ENCODE assay signal across 9 cellular contexts in the genomic region with DNA sequence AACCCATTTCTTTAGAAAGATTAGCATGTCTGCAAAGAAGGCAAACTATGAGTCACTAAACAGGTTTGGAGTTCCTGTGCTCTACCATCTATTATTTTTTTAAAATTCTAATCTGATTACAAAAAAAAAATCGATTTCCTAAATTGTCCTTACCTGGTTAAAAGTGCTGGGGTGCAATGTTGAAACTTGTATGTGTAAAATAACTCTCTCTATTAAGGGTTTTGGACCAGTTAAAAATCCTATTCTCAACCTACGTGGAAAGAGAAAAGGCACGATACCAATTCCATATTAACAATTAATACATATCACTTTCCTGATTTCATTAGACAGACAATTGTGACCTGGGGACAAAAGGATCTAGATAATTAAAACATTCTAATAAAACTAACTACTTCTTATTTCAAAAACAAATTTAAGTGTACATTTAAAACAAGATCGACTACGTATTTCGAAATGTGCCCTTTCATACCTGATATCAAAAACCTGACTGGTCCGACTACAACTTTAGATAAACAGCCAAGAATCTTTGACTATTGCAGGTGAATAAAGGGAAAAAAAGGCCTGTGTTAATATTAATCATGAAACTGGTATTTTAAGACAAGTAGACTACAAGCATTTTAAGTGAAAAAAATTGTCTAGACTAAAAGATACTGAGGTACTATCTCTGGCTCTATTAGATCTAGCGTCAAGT. TPM values are rescaled to one million over a fixed set of nuclear protein-coding genes. Genes with fewer than 3 reads are reported as not detected.
"Had no signal": no experiment of that assay in that cellular context is flagged by ENCODE, and none has a peak within 500 bp of the region (broad histone marks: within the 10 kb centered on the region; RNA-seq: fewer than 3 reads in every experiment).

No MANE protein-coding gene starts in this region.

- H3K27ac ChIP-seq: GM23248, HL-60 had no signal

- ATAC-seq: HCT116, K562 had no signal

- H3K9me3 Mint-ChIP-seq: HFFc6 had no signal

- H3K9me3 ChIP-seq: HAP-1 had no signal

- H3K4me3 ChIP-seq: GM23248, HAP-1, K562 had no signal

- H3K27ac Mint-ChIP-seq: HFFc6 had no signal

- H2AFZ ChIP-seq: GM23248 had no signal

- FAIRE-seq: K562 had no signal

- H3K4me3 Mint-ChIP-seq: HFFc6 had no signal

- H3K9ac ChIP-seq: GM23248 had no signal

- H3K4me1 ChIP-seq: HAP-1 had no signal

- DNase-seq: GM23248, GOT3, H7, HFFc6, IMR-90 had no signal

RNA-seq across cellular contexts. Expression of a gene that starts 21.2 kb away (rescaled TPM):
- total RNA-seq: K562 had no signal
